25 cellular contexts compared by ENCODE assay signal in the genomic region with DNA sequence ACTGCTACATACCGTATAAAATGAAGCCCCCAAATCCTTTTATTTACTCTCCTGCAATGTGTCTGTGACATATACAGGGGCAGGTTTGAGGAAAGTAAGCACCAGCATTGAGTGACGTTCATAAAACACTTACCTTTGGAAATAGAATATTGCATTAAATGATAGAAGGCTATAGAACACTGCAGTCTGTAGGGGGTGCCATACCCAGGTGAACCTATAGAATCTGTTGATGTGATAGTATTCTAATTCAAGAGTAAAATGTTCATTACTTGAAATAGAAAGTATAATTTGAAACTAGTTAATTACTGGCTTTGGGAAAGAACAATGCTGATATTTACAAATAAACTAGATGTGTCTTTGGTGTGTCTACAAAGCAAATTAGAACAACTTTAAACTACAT. TPM values are rescaled to one million over a fixed set of nuclear protein-coding genes. Genes with fewer than 3 reads are reported as not detected.
DNase-seq lines count a peak whose midpoint lies in the region; ATAC-seq and TF ChIP-seq lines count a peak whose summit lies in the region.
"Had no signal": no experiment of that assay in that cellular context is flagged by ENCODE, and none has a peak within 500 bp of the region (broad histone marks: within the 10 kb centered on the region; RNA-seq: fewer than 3 reads in every experiment).

No MANE protein-coding gene starts in this region.

- CTCF ChIA-PET in A673 (lab: Charles Lee), result no interaction called here

- no peak overlapping the region for H3K27ac Mint-ChIP-seq in HFFc6
- H3K27ac Mint-ChIP-seq: CD4-positive, CD25-positive, alpha-beta regulatory T cell; T-cell had no signal

- DNase-seq in A673 (ENCODE audit: low spot score) (no peak), HFFc6 (no peak), RWPE2 (ENCODE audit: low spot score) (no peak), epithelial cell of proximal tubule (ENCODE audit: low read depth) (no peak), G401 (ENCODE audit: low spot score) (no peak), DMS114 treated with DMSO at 0.1 percent for 48 hours (lab: John Stamatoyannopoulos, UW; ENCODE audit: unreplicated experiment) (no peak), GF-D8 (lab: John Stamatoyannopoulos, UW) (no peak)
- DNase-seq in activated naive CD4-positive, alpha-beta T cell (lab: John Stamatoyannopoulos, UW), result no peak
- DNase-seq: ACHN; activated CD4-positive, alpha-beta T cell treated with anti-CD3 and anti-CD28 coated beads, Interleukin-2, amount 50 U/mL, for 1 hour; activated naive CD4-positive, alpha-beta T cell treated with Interleukin-2 at 50 U/mL for 16 hours; anterior cingulate cortex; CD4-positive, CD25-positive, alpha-beta regulatory T cell; DMS79; gastrocnemius medialis; left ventricle myocardium superior; NCI-H1048; NCI-H2107; NCI-H524; occipital lobe; right cardiac atrium; stimulated activated naive CD8-positive, alpha-beta T cell treated with anti-CD3 and anti-CD28 coated beads, Interleukin-15, Interleukin-2, amounts not matched to agents 100 U/mL and 50 U/mL, for 24 hours; T-cell had no signal

- H3K9me3 ChIP-seq in A673 (ENCODE audit: low read depth, low read length, poor library complexity, severe bottlenecking), result no peaks in the 10 kb centered on the region
- H3K9me3 ChIP-seq in RWPE2 (ENCODE audit: severe bottlenecking), result no peaks in the 10 kb centered on the region
- H3K9me3 ChIP-seq: gastrocnemius medialis, tibial nerve had no signal

- no TSS peak for BruUV-seq in A673 (replicated peaks; lab: Mats Ljungman, UMichigan)

- H3K4me1 ChIP-seq in A673 (ENCODE audit: insufficient read depth, low read length, poor library complexity, severe bottlenecking) (no peaks in the 10 kb centered on the region), RWPE2 (ENCODE audit: insufficient read depth, poor library complexity, severe bottlenecking) (no peaks in the 10 kb centered on the region)
- H3K4me1 ChIP-seq: gastrocnemius medialis, tibial nerve had no signal

- no peak overlapping the region for H3K4me3 ChIP-seq in A673 (ENCODE audit: low read depth, low read length, poor library complexity, severe bottlenecking)
- H3K4me3 ChIP-seq in RWPE2 (ENCODE audit: severe bottlenecking), result no peak overlapping the region
- no peak overlapping the region for H3K4me3 ChIP-seq in epithelial cell of proximal tubule (ENCODE audit: low read depth, low read length)
- H3K4me3 ChIP-seq: gastrocnemius medialis, K562, tibial nerve had no signal

- no peaks in the 10 kb centered on the region for H3K36me3 Mint-ChIP-seq in HFFc6 (ENCODE audit: low read depth)
- H3K36me3 Mint-ChIP-seq: CD4-positive, CD25-positive, alpha-beta regulatory T cell; T-cell had no signal

- POLR2A ChIA-PET in A673 (lab: Charles Lee; ENCODE audit: low non-redundant PET), result no interaction called here

- intact Hi-C loops in A673 (cut with micrococcal nuclease; ENCODE audit: unreplicated experiment), result no loop called here

- in situ Hi-C loops in G401 (cut with HindIII; ENCODE audit: low sequenced_read_pairs), result no loop called here

- peak; percentile 49; the same call in 1 of the 2 replicates for TF ChIP-seq CTCF in A673 (conservative IDR thresholded peaks at IDR 0.05; ENCODE audit: low read depth, low read length)
- TF ChIP-seq CTCF in HFFc6 (IDR thresholded peaks at IDR 0.05), result 0 out of 2 replicates have a peak, but pooled peaks have one; percentile 10
- TF ChIP-seq CTCF in RWPE2 (IDR thresholded peaks at IDR 0.05; ENCODE audit: poor library complexity, severe bottlenecking), result peak; percentile 28
- peak; percentile 23 for TF ChIP-seq CTCF in epithelial cell of proximal tubule (conservative IDR thresholded peaks at IDR 0.05; ENCODE audit: low read depth, low read length)

- H3K27me3 Mint-ChIP-seq in HFFc6 (ENCODE audit: insufficient read depth), result no peaks in the 10 kb centered on the region
- H3K27me3 Mint-ChIP-seq: CD4-positive, CD25-positive, alpha-beta regulatory T cell had no signal

- no peak overlapping the region for H3K4me3 Mint-ChIP-seq in HFFc6
- H3K4me3 Mint-ChIP-seq: CD4-positive, CD25-positive, alpha-beta regulatory T cell; T-cell had no signal

- no peaks in the 10 kb centered on the region for H3K36me3 ChIP-seq in A673 (ENCODE audit: insufficient read depth, low read length, poor library complexity, severe bottlenecking)
- no peaks in the 10 kb centered on the region for H3K36me3 ChIP-seq in RWPE2 (ENCODE audit: low read depth)
- H3K36me3 ChIP-seq: gastrocnemius medialis, tibial nerve had no signal

- no peak for ATAC-seq in RWPE2 (ENCODE audit: low read depth)
- ATAC-seq: gastrocnemius medialis; K562; left ventricle myocardium superior; right cardiac atrium; stimulated activated naive CD8-positive, alpha-beta T cell treated with anti-CD3 and anti-CD28 coated beads, Interleukin-15, Interleukin-2, amounts not matched to agents 100 U/mL and 50 U/mL, for 24 hours; T-cell had no signal

- H3K27me3 ChIP-seq in A673 (replicated peaks; ENCODE audit: insufficient read depth, low read depth, low read length, poor library complexity) (no peaks in the 10 kb centered on the region), RWPE2 (ENCODE audit: insufficient read depth, poor library complexity, severe bottlenecking) (no peaks in the 10 kb centered on the region)
- H3K27me3 ChIP-seq: gastrocnemius medialis, tibial nerve had no signal

- H3K27ac ChIP-seq in A673 (ENCODE audit: low read depth, low read length, poor library complexity, severe bottlenecking) (no peak overlapping the region), RWPE2 (ENCODE audit: poor library complexity, severe bottlenecking) (no peak overlapping the region)
- H3K27ac ChIP-seq: gastrocnemius medialis, tibial nerve had no signal

- no peaks in the 10 kb centered on the region for H3K4me1 Mint-ChIP-seq in HFFc6 (ENCODE audit: low read depth)
- H3K4me1 Mint-ChIP-seq: CD4-positive, CD25-positive, alpha-beta regulatory T cell; T-cell had no signal

- peaks cover 8% of the 10 kb centered on the region for H3K9me3 Mint-ChIP-seq in HFFc6

RNA-seq across cellular contexts. Expression of a gene that starts 47.0 kb away (rescaled TPM):
- total RNA-seq in A673 (2021) (0.24 TPM in 1 of 2 replicates, not detected in the other), epithelial cell of proximal tubule (not detected in 2 replicates)
- not detected for total RNA-seq in HFFc6 (2021; fragmentation: NEBNext Ultra II Directional; extraction: Animal tissue kit (Norgen Biotek cat#: 25700))
- total RNA-seq in G401 (2014; rRNA removed; shearing (Covaris generic)), result not detected in 2 replicates
- total RNA-seq: CD4-positive, CD25-positive, alpha-beta regulatory T cell; gastrocnemius medialis; K562; left ventricle myocardium superior; occipital lobe; right cardiac atrium; tibial nerve had no signal
